1 cellular context compared by ENCODE assay signal in genomic region chr4:184274288-184274951, GRCh38.
TF ChIP-seq lines count a peak whose summit lies in the region.

No MANE protein-coding gene starts in this region.

TF ChIP-seq in HepG2, 621 proteins besides CTCF, POLR2A, EP300 and RAD21 (continued from another document):
- TF ChIP-seq UBTF (CRISPR knock-in tag; IDR thresholded peaks at IDR 0.05) (0 out of 2 replicates have a peak, but pooled peaks have one; percentile 30), PITX1 (CRISPR knock-in tag; IDR thresholded peaks at IDR 0.05) (0 out of 2 replicates have a peak, but pooled peaks have one; percentile 12), PAF1 (CRISPR knock-in tag; IDR thresholded peaks at IDR 0.05) (no peak), ZMYM4 (CRISPR knock-in tag; IDR thresholded peaks at IDR 0.05) (0 out of 2 replicates have a peak, but pooled peaks have one; percentile 22), ZSCAN25 (CRISPR knock-in tag; IDR thresholded peaks at IDR 0.05) (no peak)
